8 cellular contexts compared by ENCODE assay signal in genomic region chr15:51622269-51623180, GRCh38. TPM values are rescaled to one million over a fixed set of nuclear protein-coding genes. Genes with fewer than 3 reads are reported as not detected.
DNase-seq lines count a peak whose midpoint lies in the region; ATAC-seq and TF ChIP-seq lines count a peak whose summit lies in the region.

Gene DMXL2, minus strand, starts transcription at chr15:51622771. Its CDS starts 226 bp downstream, at chr15:51622545.

- peak within 1 kb of the TSS; percentile 74 for H3K27ac Mint-ChIP-seq in activated CD4-positive, alpha-beta T cell treated with anti-CD3 and anti-CD28 coated beads, Interleukin-2, amount 10 ng/mL, durations not matched to agents 7 days and 5 days

- DNase-seq in 8988T (peak; percentile 44), NCI-H345 (lab: John Stamatoyannopoulos, UW) (peak; percentile 90), coronary artery (ENCODE audit: low spot score) (peak; percentile 85)
- DNase-seq in activated CD4-positive, alpha-beta T cell treated with anti-CD3 and anti-CD28 coated beads, Interleukin-2, amount 10 ng/mL, durations not matched to agents 7 days and 5 days, result peak; percentile 73
- peak; percentile 35 to 72 for DNase-seq in stimulated activated CD4-positive, alpha-beta T cell treated with anti-CD3 and anti-CD28 coated beads, Interleukin-1b, Interleukin-23, amount 100 ng/mL, for 4 hours (ENCODE audit: low read depth in 2 of 2)

- peaks cover 18% of the 10 kb centered on the region for H3K27me3 Mint-ChIP-seq in activated CD4-positive, alpha-beta T cell treated with anti-CD3 and anti-CD28 coated beads, Interleukin-2, amount 10 ng/mL, durations not matched to agents 7 days and 5 days

- no peaks in the 10 kb centered on the region for H3K9me3 Mint-ChIP-seq in activated CD4-positive, alpha-beta T cell treated with anti-CD3 and anti-CD28 coated beads, Interleukin-2, amount 10 ng/mL, durations not matched to agents 7 days and 5 days

- peak within 1 kb of the TSS; percentile 84 for H3K4me3 Mint-ChIP-seq in activated CD4-positive, alpha-beta T cell treated with anti-CD3 and anti-CD28 coated beads, Interleukin-2, amount 10 ng/mL, durations not matched to agents 7 days and 5 days

- H3K36me3 Mint-ChIP-seq in activated CD4-positive, alpha-beta T cell treated with anti-CD3 and anti-CD28 coated beads, Interleukin-2, amount 10 ng/mL, durations not matched to agents 7 days and 5 days (ENCODE audit: low read depth), result no peaks in the 10 kb centered on the region

- no peak for TF ChIP-seq CTCF in coronary artery (IDR thresholded peaks at IDR 0.05)

- ATAC-seq in GM18858 (IDR thresholded peaks at IDR 0.05; ENCODE audit: unreplicated experiment) (peak; percentile 26), HG03097 (IDR thresholded peaks at IDR 0.05; ENCODE audit: low FRiP score, unreplicated experiment) (peak; percentile 45)

- H3K27ac ChIP-seq in coronary artery, result peak within 1 kb of the TSS; percentile 66 to 83
- H3K27ac ChIP-seq in layer of hippocampus (ENCODE audit: low read depth, low read length), result peak within 1 kb of the TSS; percentile 81

- H3K4me3 ChIP-seq in coronary artery, result peak within 1 kb of the TSS; percentile 92

- POLR2A ChIA-PET in activated CD4-positive, alpha-beta T cell treated with anti-CD3 and anti-CD28 coated beads, Interleukin-2, amount 10 ng/mL, durations not matched to agents 7 days and 5 days (lab: Charles Lee), result no interaction called here

- CTCF ChIA-PET in activated CD4-positive, alpha-beta T cell treated with anti-CD3 and anti-CD28 coated beads, Interleukin-2, amount 10 ng/mL, durations not matched to agents 7 days and 5 days (lab: Charles Lee), result interaction anchor here (1.3 to 2.5 kb wide), 2 partner anchors 114 to 154 kb away, joined by 3 to 9 read pairs; no protein-coding TSS in a partner anchor

- peaks cover 21% of the 10 kb centered on the region for H3K4me1 Mint-ChIP-seq in activated CD4-positive, alpha-beta T cell treated with anti-CD3 and anti-CD28 coated beads, Interleukin-2, amount 10 ng/mL, durations not matched to agents 7 days and 5 days

- H3K27me3 ChIP-seq in layer of hippocampus (ENCODE audit: control insufficient read depth, insufficient read depth, low read length), result no peaks in the 10 kb centered on the region

RNA-seq across cellular contexts. Expression of gene DMXL2, which starts in this region (rescaled TPM):
- total RNA-seq in activated CD4-positive, alpha-beta T cell treated with anti-CD3 and anti-CD28 coated beads, Interleukin-2, amount 10 ng/mL, durations not matched to agents 7 days and 5 days, result 1 to 10 TPM; 9.0 to 9.3 TPM

Comparison
In these comparisons a context has a peak if more than half of its experiments do, and no peak if none do; other contexts are left out.
1. Peak in every context shown above with its lines: DNase-seq, ATAC-seq, H3K4me3 ChIP-seq and H3K27ac ChIP-seq.